Comparison of ENCODE assay signal across 9 cellular contexts in genomic region chr12:2796187-2796663, GRCh38. TPM values are rescaled to one million over a fixed set of nuclear protein-coding genes. Genes with fewer than 3 reads are reported as not detected.
A peak's percentile ranks its signal among the peaks of the same experiment; 100 is the strongest.
DNase-seq lines count a peak whose midpoint lies in the region; ATAC-seq, FAIRE-seq and TF ChIP-seq lines count a peak whose summit lies in the region.
"Had no signal": no experiment of that assay in that cellular context is flagged by ENCODE, and none has a peak within 500 bp of the region (broad histone marks: within the 10 kb centered on the region; RNA-seq: fewer than 3 reads in every experiment).

No MANE protein-coding gene starts in this region.

- no peak for ATAC-seq in GM21515 (IDR thresholded peaks at IDR 0.05; ENCODE audit: unreplicated experiment)

- peak overlapping the region; percentile 69 to 97 (median 82) for H3K4me3 ChIP-seq in Peyer's patch
- peak overlapping the region; percentile 78 to 86 for H3K4me3 ChIP-seq in esophagus (ENCODE audit: low read depth in 1 of 2, low read length in 2 of 2)
- H3K4me3 ChIP-seq in ovary = peak overlapping the region; percentile 85

- H3K4me1 ChIP-seq in Peyer's patch (peaks cover 4 to 18% (median 8%) of the 10 kb centered on the region in 4 donors), esophagus (ENCODE audit: control insufficient read depth in 2 of 2, insufficient read depth in 2 of 2, low read length in 1 of 2) (peaks cover 0 to 22% of the 10 kb centered on the region in 2 donors), ovary (ENCODE audit: insufficient read depth) (peaks cover 12% of the 10 kb centered on the region)

- H3K9me3 ChIP-seq in Peyer's patch (no peaks in the 10 kb centered on the region), esophagus (ENCODE audit: control insufficient read depth in 2 of 2, insufficient read depth in 1 of 2, low read depth in 1 of 2, low read length in 1 of 2) (no peaks in the 10 kb centered on the region), ovary (no peaks in the 10 kb centered on the region)

- POLR2A ChIA-PET in activated CD4-positive, alpha-beta T cell treated with anti-CD3 and anti-CD28 coated beads, Interleukin-2, amount 10 ng/mL, durations not matched to agents 7 days and 5 days (lab: Charles Lee) = interaction anchor here (0.5 to 0.9 kb wide), 2 partner anchors 17 to 19 kb away, joined by 3 to 7 read pairs; no protein-coding TSS in a partner anchor

- TF ChIP-seq CTCF in Peyer's patch (IDR thresholded peaks at IDR 0.05) = peak in 2 of 6 experiments; percentile 15
- TF ChIP-seq CTCF in ovary (IDR thresholded peaks at IDR 0.05) = no peak

- no peaks in the 10 kb centered on the region for H3K9me3 Mint-ChIP-seq in activated CD4-positive, alpha-beta T cell treated with anti-CD3 and anti-CD28 coated beads, Interleukin-2, amount 10 ng/mL, durations not matched to agents 7 days and 5 days

- CTCF ChIA-PET in activated CD4-positive, alpha-beta T cell treated with anti-CD3 and anti-CD28 coated beads, Interleukin-2, amount 10 ng/mL, durations not matched to agents 7 days and 5 days (lab: Charles Lee) = interaction anchor here (0.8 to 1.2 kb wide), 4 partner anchors 8 to 115 kb away, joined by 3 read pairs; no protein-coding TSS in a partner anchor

- intact Hi-C loops in ovary (cut with DNase I) = no loop called here

- peaks cover 5% of the 10 kb centered on the region for H3K27me3 Mint-ChIP-seq in activated CD4-positive, alpha-beta T cell treated with anti-CD3 and anti-CD28 coated beads, Interleukin-2, amount 10 ng/mL, durations not matched to agents 7 days and 5 days

- H3K36me3 Mint-ChIP-seq in activated CD4-positive, alpha-beta T cell treated with anti-CD3 and anti-CD28 coated beads, Interleukin-2, amount 10 ng/mL, durations not matched to agents 7 days and 5 days (ENCODE audit: low read depth) = peaks cover 39% of the 10 kb centered on the region

- H3K27me3 ChIP-seq in Peyer's patch (no peaks in the 10 kb centered on the region), esophagus (ENCODE audit: control insufficient read depth in 1 of 2, insufficient read depth in 2 of 2, low read length in 2 of 2) (no peaks in the 10 kb centered on the region), ovary (no peaks in the 10 kb centered on the region)

- H3K27ac Mint-ChIP-seq in activated CD4-positive, alpha-beta T cell treated with anti-CD3 and anti-CD28 coated beads, Interleukin-2, amount 10 ng/mL, durations not matched to agents 7 days and 5 days = peak overlapping the region; percentile 90

- TF ChIP-seq EP300 in ovary (IDR thresholded peaks at IDR 0.05) = no peak

- TF ChIP-seq POLR2A in Peyer's patch (IDR thresholded peaks at IDR 0.05) (no peak), ovary (IDR thresholded peaks at IDR 0.05) (no peak), GM12892 (IDR thresholded peaks at IDR 0.05; ENCODE audit: low read depth, low read length) (no peak)

- FAIRE-seq in GM12892 (lab: Jason Lieb, UNC) = no peak
- FAIRE-seq: endometrium had no signal

- 4% methylated on average over 14 of the region's 14 CpGs for whole genome bisulfite sequencing in esophagus, 2 donors
- WGBS in ovary, 3 donors = 5 to 7% (median 6%) methylated on average over 14 of the region's 14 CpGs

- peaks cover 0 to 38% (median 0%) of the 10 kb centered on the region in 3 donors for H3K36me3 ChIP-seq in Peyer's patch
- peaks cover 17 to 30% of the 10 kb centered on the region in 2 donors for H3K36me3 ChIP-seq in esophagus (ENCODE audit: control insufficient read depth in 2 of 2, insufficient read depth in 2 of 2, low read length in 1 of 2)
- no peaks in the 10 kb centered on the region for H3K36me3 ChIP-seq in ovary

- peak overlapping the region; percentile 76 to 91 (median 83) for H3K27ac ChIP-seq in Peyer's patch
- peak overlapping the region; percentile 60 to 79 for H3K27ac ChIP-seq in esophagus (ENCODE audit: low read depth in 2 of 2, low read length in 1 of 2)
- H3K27ac ChIP-seq in ovary = peak overlapping the region; percentile 84 to 93

- peaks cover 20% of the 10 kb centered on the region for H3K4me1 Mint-ChIP-seq in activated CD4-positive, alpha-beta T cell treated with anti-CD3 and anti-CD28 coated beads, Interleukin-2, amount 10 ng/mL, durations not matched to agents 7 days and 5 days

- no peak for DNase-seq in activated CD4-positive, alpha-beta T cell treated with anti-CD3 and anti-CD28 coated beads, Interleukin-2, amount 10 ng/mL, durations not matched to agents 7 days and 5 days
- DNase-seq in activated CD4-positive, alpha-beta T cell treated with anti-CD3 and anti-CD28 coated beads for 4 hours = no peak
- no peak for DNase-seq in Peyer's patch
- no peak for DNase-seq in ovary
- no peak for DNase-seq in GM12892 (ENCODE audit: insufficient read length)
- no peak for DNase-seq in RKO (ENCODE audit: low spot score)

- H3K4me3 Mint-ChIP-seq in activated CD4-positive, alpha-beta T cell treated with anti-CD3 and anti-CD28 coated beads, Interleukin-2, amount 10 ng/mL, durations not matched to agents 7 days and 5 days = peak overlapping the region; percentile 89

RNA-seq across cellular contexts. Expression of gene FKBP4, which starts 1.5 kb away (rescaled TPM):
- total RNA-seq in activated CD4-positive, alpha-beta T cell treated with anti-CD3 and anti-CD28 coated beads, Interleukin-2, amount 10 ng/mL, durations not matched to agents 7 days and 5 days = 10 to 100 TPM; 47.2 to 68.2 TPM
- total RNA-seq in Peyer's patch = 10 to 100 TPM; 27.7 to 42.4 (median 33.7) TPM
- 10 to 100 TPM; 42.0 to 56.6 TPM for polyA plus RNA-seq in esophagus
- total RNA-seq in ovary = 100 to 1,000 TPM in 1 of 7 donors, 10 to 100 TPM in 6; 26.7 to 109 (median 57.5) TPM
- 10 to 100 TPM; 25.1 to 96.1 TPM for polyA plus RNA-seq in ovary
- polyA plus RNA-seq in GM12892 (2012; ENCODE audit: missing spikeins) = 65.2 TPM

RNA-seq across cellular contexts. Expression of gene ITFG2, which starts 16.2 kb away (rescaled TPM):
- 10 to 100 TPM; 43.5 to 48.2 TPM for total RNA-seq in activated CD4-positive, alpha-beta T cell treated with anti-CD3 and anti-CD28 coated beads, Interleukin-2, amount 10 ng/mL, durations not matched to agents 7 days and 5 days
- total RNA-seq in Peyer's patch (100 to 1,000 TPM in 2 of 4 donors, 10 to 100 TPM in 2; 50.8 to 119 (median 102) TPM), ovary (10 to 100 TPM; 25.4 to 57.3 (median 41.1) TPM)
- polyA plus RNA-seq in esophagus (10 to 100 TPM; 19.9 to 31.2 TPM), ovary (10 to 100 TPM; 33.6 to 66.0 TPM)
- 27.9 TPM for polyA plus RNA-seq in GM12892 (2012; ENCODE audit: missing spikeins)

RNA-seq across cellular contexts. Expression of gene NRIP2, which starts 38.6 kb away (rescaled TPM):
- not detected for total RNA-seq in activated CD4-positive, alpha-beta T cell treated with anti-CD3 and anti-CD28 coated beads, Interleukin-2, amount 10 ng/mL, durations not matched to agents 7 days and 5 days
- total RNA-seq in Peyer's patch = not detected
- under 1 TPM; 0.47 to 0.67 TPM for polyA plus RNA-seq in esophagus
- total RNA-seq in ovary = 10 to 100 TPM in 3 of 7 donors, 1 to 10 TPM in 3, under 1 TPM in 1; 0.83 to 15.1 (median 6.3) TPM
- 10 to 100 TPM in 1 of 2 donors, 1 to 10 TPM in 1; 4.9 to 10.3 TPM for polyA plus RNA-seq in ovary
- 2.0 TPM for polyA plus RNA-seq in GM12892 (2012; ENCODE audit: missing spikeins)
